In genomic region chr1:2594641-2595131, GRCh38 we compare ENCODE assay signal across 13 cellular contexts. TPM values are rescaled to one million over a fixed set of nuclear protein-coding genes. Genes with fewer than 3 reads are reported as not detected.
"Had no signal": no experiment of that assay in that cellular context is flagged by ENCODE, and none has a peak within 500 bp of the region (broad histone marks: within the 10 kb centered on the region; RNA-seq: fewer than 3 reads in every experiment).

No MANE protein-coding gene starts in this region.

- H3K4me2 ChIP-seq: hepatocyte, smooth muscle cell had no signal

- H3K4me1 Mint-ChIP-seq: neural crest cell had no signal

- H3K9me3 ChIP-seq: pancreas, transverse colon had no signal

- H3K4me1 ChIP-seq: pancreas had no signal

- ATAC-seq: stimulated activated effector memory CD8-positive, alpha-beta T cell treated with anti-CD3 and anti-CD28 coated beads, Interleukin-12 subunit alpha, Interleukin-12 subunit beta, amount 100 ng/mL, for 72 hours had no signal

- DNase-seq: activated CD4-positive, alpha-beta T cell treated with anti-CD3 and anti-CD28 coated beads, Interleukin-2, amount 50 U/mL, for 1 hour; brain microvascular endothelial cell; erythroblast had no signal

- H2AFZ ChIP-seq: hepatocyte had no signal

- H3K27ac Mint-ChIP-seq: activated naive CD8-positive, alpha-beta T cell; activated T-helper 1 cell treated with anti-CD3 and anti-CD28 coated beads, Interleukin-12 subunit alpha, Interleukin-12 subunit beta, Interleukin-2, Interleukin-4 antibody, amounts not matched to agents 30 ng/mL and 10 ng/mL and 1 ng/mL, durations not matched to agents 14 hours and 24 hours and 36 hours; memory B cell; stimulated activated effector memory CD8-positive, alpha-beta T cell treated with anti-CD3 and anti-CD28 coated beads, Interleukin-12 subunit alpha, Interleukin-12 subunit beta, amount 100 ng/mL, for 72 hours; T-helper 1 cell treated with Interleukin-12 subunit alpha and Interleukin-12 subunit beta and Interleukin-4 antibody, amounts not matched to agents 30 μg/mL and 1 μg/mL, for 36 hours had no signal

- H3K9me3 Mint-ChIP-seq: activated T-helper 1 cell treated with anti-CD3 and anti-CD28 coated beads, Interleukin-12 subunit alpha, Interleukin-12 subunit beta, Interleukin-2, Interleukin-4 antibody, amounts not matched to agents 30 ng/mL and 10 ng/mL and 1 ng/mL, durations not matched to agents 14 hours and 24 hours and 36 hours; stimulated activated effector memory CD8-positive, alpha-beta T cell treated with anti-CD3 and anti-CD28 coated beads, Interleukin-12 subunit alpha, Interleukin-12 subunit beta, amount 100 ng/mL, for 72 hours; T-helper 1 cell treated with Interleukin-12 subunit alpha and Interleukin-12 subunit beta and Interleukin-4 antibody, amounts not matched to agents 30 μg/mL and 1 μg/mL, for 36 hours had no signal

- H3K27me3 Mint-ChIP-seq: activated naive CD8-positive, alpha-beta T cell had no signal

- H3K4me3 Mint-ChIP-seq: activated naive CD8-positive, alpha-beta T cell; activated T-helper 1 cell treated with anti-CD3 and anti-CD28 coated beads, Interleukin-12 subunit alpha, Interleukin-12 subunit beta, Interleukin-2, Interleukin-4 antibody, amounts not matched to agents 30 ng/mL and 10 ng/mL and 1 ng/mL, durations not matched to agents 14 hours and 24 hours and 36 hours; memory B cell; neural crest cell; stimulated activated effector memory CD8-positive, alpha-beta T cell treated with anti-CD3 and anti-CD28 coated beads, Interleukin-12 subunit alpha, Interleukin-12 subunit beta, amount 100 ng/mL, for 72 hours; T-helper 1 cell treated with Interleukin-12 subunit alpha and Interleukin-12 subunit beta and Interleukin-4 antibody, amounts not matched to agents 30 μg/mL and 1 μg/mL, for 36 hours had no signal

- H3K36me3 Mint-ChIP-seq: activated naive CD8-positive, alpha-beta T cell; stimulated activated effector memory CD8-positive, alpha-beta T cell treated with anti-CD3 and anti-CD28 coated beads, Interleukin-12 subunit alpha, Interleukin-12 subunit beta, amount 100 ng/mL, for 72 hours had no signal

- H3K36me3 ChIP-seq: brain microvascular endothelial cell, pancreas, transverse colon had no signal

- H3K27ac ChIP-seq: brain microvascular endothelial cell, hepatocyte, pancreas, transverse colon had no signal

- H3K79me2 ChIP-seq: hepatocyte had no signal

- H3K27me3 ChIP-seq: brain microvascular endothelial cell, hepatocyte, pancreas, transverse colon had no signal

- H3K4me3 ChIP-seq: hepatocyte, pancreas, smooth muscle cell had no signal

RNA-seq across cellular contexts. Expression of gene MMEL1, which starts 38.1 kb away (rescaled TPM):
- total RNA-seq: smooth muscle cell had no signal

RNA-seq across cellular contexts. Expression of gene TNFRSF14, which starts 38.5 kb away (rescaled TPM):
- total RNA-seq: smooth muscle cell had no signal
